ENCODE assay signal across 9 cellular contexts in genomic region chr19:17471410-17472125, GRCh38. TPM values are rescaled to one million over a fixed set of nuclear protein-coding genes. Genes with fewer than 3 reads are reported as not detected.
DNase-seq lines count a peak whose midpoint lies in the region; ATAC-seq and TF ChIP-seq lines count a peak whose summit lies in the region.
"Had no signal": no experiment of that assay in that cellular context is flagged by ENCODE, and none has a peak within 500 bp of the region (broad histone marks: within the 10 kb centered on the region; RNA-seq: fewer than 3 reads in every experiment).

No MANE protein-coding gene starts in this region.

- no peaks in the 10 kb centered on the region for H4K20me1 ChIP-seq in HCT116 (ENCODE audit: insufficient read depth)

- H3K9ac ChIP-seq in HCT116 (ENCODE audit: low read length): peak overlapping the region; percentile 82

- H3K27ac Mint-ChIP-seq in T-cell: peak overlapping the region; percentile 49 to 52

- TF ChIP-seq RAD21 in HCT116 (IDR thresholded peaks at IDR 0.05; ENCODE audit: low read depth): no peak

- H3K4me3 ChIP-seq in HCT116 (replicated peaks in 1 of 2; ENCODE audit: low read depth in 1 of 2, low read length in 2 of 2): peak overlapping the region; percentile 66 to 78
- peak overlapping the region; percentile 73 for H3K4me3 ChIP-seq in fibroblast of pulmonary artery (replicated peaks; ENCODE audit: low read depth, low read length)
- H3K4me3 ChIP-seq in skeletal muscle cell (ENCODE audit: low read depth, low read length): peak overlapping the region; percentile 67

- CTCF ChIA-PET in HCT116 (lab: Charles Lee) (interaction anchor here (1.1 kb wide), 1 partner anchor 31 kb away, joined by 3 read pairs; no protein-coding TSS in a partner anchor), T-cell (lab: Charles Lee) (interaction anchor here in 1 of 2 donors (0.6 kb wide), 1 partner anchor 13 kb away, joined by 3 read pairs; no protein-coding TSS in a partner anchor)

- H3K36me3 Mint-ChIP-seq in T-cell: no peaks in the 10 kb centered on the region

- ATAC-seq in HCT116 (no peak), T-cell (replicated peaks in 1 of 4) (no peak), GM18517 (IDR thresholded peaks at IDR 0.05; ENCODE audit: unreplicated experiment) (no peak), HG03521 (IDR thresholded peaks at IDR 0.05; ENCODE audit: unreplicated experiment) (no peak)

- peaks cover 10% of the 10 kb centered on the region; the same call in 1 of the 2 replicates for H3K79me2 ChIP-seq in HCT116 (ENCODE audit: insufficient read depth, low read length)

- H3K9me2 ChIP-seq in HCT116 (ENCODE audit: insufficient read depth): no peaks in the 10 kb centered on the region

- intact Hi-C loops in HCT116 (cut with micrococcal nuclease): no loop called here

- peaks cover 51 to 80% of the 10 kb centered on the region in 2 experiments for H3K4me1 ChIP-seq in HCT116 (ENCODE audit: control insufficient read depth in 1 of 2, insufficient read depth in 2 of 2, low read length in 2 of 2)

- no peaks in the 10 kb centered on the region for H3K27me3 Mint-ChIP-seq in T-cell

- TF ChIP-seq POLR2A in HCT116 (IDR thresholded peaks at IDR 0.05; ENCODE audit: borderline replicate concordance, extremely low read depth, insufficient read depth, insufficient read length): no peak

- DNase-seq in HCT116 (ENCODE audit: low read depth, low spot score) (no peak), T-cell (no peak), fibroblast of pulmonary artery (ENCODE audit: low read depth) (no peak), skeletal muscle cell (ENCODE audit: low read depth) (no peak), GM03348 (ENCODE audit: low spot score) (no peak), NCI-H1048 (lab: John Stamatoyannopoulos, UW) (no peak)
- DNase-seq: dermis blood vessel endothelial cell had no signal

- H3K27ac ChIP-seq in HCT116 (ENCODE audit: low read depth, low read length): no peak overlapping the region

- peak overlapping the region; percentile 98 for H3K4me2 ChIP-seq in HCT116 (ENCODE audit: low read length)

- H3K9me3 ChIP-seq in HCT116 (ENCODE audit: control insufficient read depth in 1 of 2, insufficient read depth in 1 of 2, low read depth in 1 of 2, low read length in 2 of 2): no peaks in the 10 kb centered on the region

- no peak overlapping the region for H2AFZ ChIP-seq in HCT116 (ENCODE audit: low read depth, low read length, poor library complexity, severe bottlenecking)

- POLR2A ChIA-PET in HCT116 (lab: Charles Lee): interaction anchor here (0.6 to 1.3 kb wide), 4 partner anchors 66 to 371 kb away, joined by 3 to 4 read pairs (median 4); partner anchors contain the start of gene BST2
- POLR2A ChIA-PET in T-cell (lab: Charles Lee): interaction anchor here in 1 of 2 donors (0.5 kb wide), 1 partner anchor 68 kb away, joined by 4 read pairs; no protein-coding TSS in a partner anchor

- no peaks in the 10 kb centered on the region for H3K27me3 ChIP-seq in HCT116 (ENCODE audit: insufficient read depth, low read length)

- H3K36me3 ChIP-seq in HCT116 (ENCODE audit: control insufficient read depth in 1 of 2, insufficient read depth in 2 of 2, low read length in 2 of 2): no peaks in the 10 kb centered on the region

- TF ChIP-seq CTCF in HCT116 (IDR thresholded peaks at IDR 0.05 in 2 of 3, conservative IDR thresholded peaks at IDR 0.05 in 1 of 3; ENCODE audit: borderline replicate concordance in 1 of 3, insufficient read depth in 1 of 3, low read depth in 2 of 3, low read length in 2 of 3) (no peak), fibroblast of pulmonary artery (IDR thresholded peaks at IDR 0.05; ENCODE audit: low read length, missing control alignments) (no peak)

- BruUV-seq in HCT116 (replicated peaks; lab: Mats Ljungman, UMichigan): TSS peak; percentile 47

- H3K4me1 Mint-ChIP-seq in T-cell: peaks cover 25 to 31% (median 27%) of the 10 kb centered on the region in 3 donors

- H3K9me3 Mint-ChIP-seq in T-cell: no peaks in the 10 kb centered on the region

- peak overlapping the region; percentile 92 to 98 (median 92) for H3K4me3 Mint-ChIP-seq in T-cell

- RAD21 ChIA-PET in HCT116 (lab: Charles Lee; ENCODE audit: low non-redundant PET in 1 of 2, low total read pairs in 2 of 2, uncharacterized antibody in 2 of 2, unreplicated experiment in 2 of 2): interaction anchor here in 1 of 2 experiments (0.6 kb wide), 1 partner anchor 215 kb away, joined by 4 read pairs; no protein-coding TSS in a partner anchor

TF ChIP-seq in HCT116, 20 proteins besides CTCF, POLR2A, EP300 and RAD21 (continues in another document):
- no peak for TF ChIP-seq ZBTB33 (IDR thresholded peaks at IDR 0.05; ENCODE audit: extremely low read depth, insufficient replicate concordance, low read length)
- no peak for TF ChIP-seq CBX3 (IDR thresholded peaks at IDR 0.05; ENCODE audit: low read depth)
- no peak for TF ChIP-seq ELF1 (IDR thresholded peaks at IDR 0.05; ENCODE audit: borderline replicate concordance, low read depth)
- TF ChIP-seq REST (IDR thresholded peaks at IDR 0.05; ENCODE audit: low read depth): no peak
- no peak for TF ChIP-seq CEBPB (IDR thresholded peaks at IDR 0.05; ENCODE audit: low read depth)
- no peak for TF ChIP-seq EGR1 (IDR thresholded peaks at IDR 0.05; ENCODE audit: low read depth)
- TF ChIP-seq TCF7L2 (IDR thresholded peaks at IDR 0.05; ENCODE audit: borderline replicate concordance, extremely low read depth, insufficient read depth, insufficient read length): no peak
- no peak for TF ChIP-seq FOSL1 (IDR thresholded peaks at IDR 0.05; ENCODE audit: low read depth)
- no peak for TF ChIP-seq EZH2 (IDR thresholded peaks at IDR 0.05)
- TF ChIP-seq ZFX (IDR thresholded peaks at IDR 0.05): no peak
- no peak for TF ChIP-seq ATF3 (IDR thresholded peaks at IDR 0.05)
- TF ChIP-seq, protein P1, sequence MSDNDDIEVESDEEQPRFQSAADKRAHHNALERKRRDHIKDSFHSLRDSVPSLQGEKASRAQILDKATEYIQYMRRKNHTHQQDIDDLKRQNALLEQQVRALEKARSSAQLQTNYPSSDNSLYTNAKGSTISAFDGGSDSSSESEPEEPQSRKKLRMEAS (IDR thresholded peaks at IDR 0.05): no peak
- no peak for TF ChIP-seq JUND (IDR thresholded peaks at IDR 0.05)
- no peak for TF ChIP-seq YY1 (IDR thresholded peaks at IDR 0.05; ENCODE audit: extremely low read depth, insufficient replicate concordance, low read depth, low read length)
- TF ChIP-seq ZNF274 (IDR thresholded peaks at IDR 0.05; ENCODE audit: low read depth, low read length): no peak
- TF ChIP-seq EZH2phosphoT487 (IDR thresholded peaks at IDR 0.05; ENCODE audit: borderline replicate concordance): no peak

RNA-seq across cellular contexts. Expression of gene SLC27A1, which starts 1.2 kb away (rescaled TPM):
- 22.5 TPM for total RNA-seq in HCT116 (2021; ENCODE audit: unreplicated experiment)
- polyA plus RNA-seq in HCT116 (2012): 24.3 and 24.5 TPM in 2 replicates
- 10 to 100 TPM in 3 of 5 donors, 1 to 10 TPM in 2; 5.9 to 13.3 (median 10.5) TPM for total RNA-seq in T-cell

RNA-seq across cellular contexts. Expression of gene NXNL1, which starts 10.8 kb away (rescaled TPM):
- total RNA-seq in HCT116 (2021; ENCODE audit: unreplicated experiment) (not detected), T-cell (not detected)
- not detected in 2 replicates for polyA plus RNA-seq in HCT116 (2012)
- total RNA-seq: dermis blood vessel endothelial cell had no signal

RNA-seq across cellular contexts. Expression of gene TMEM221, which starts 23.1 kb away (rescaled TPM):
- total RNA-seq in HCT116 (2021; ENCODE audit: unreplicated experiment) (3.4 TPM), T-cell (not detected)
- 3.6 and 3.7 TPM in 2 replicates for polyA plus RNA-seq in HCT116 (2012)
- total RNA-seq: dermis blood vessel endothelial cell had no signal

RNA-seq across cellular contexts. Expression of gene PGLS, which starts 39.9 kb away (rescaled TPM):
- 68.5 TPM for total RNA-seq in HCT116 (2021; ENCODE audit: unreplicated experiment)
- polyA plus RNA-seq in HCT116 (2012): 43.1 and 53.5 TPM in 2 replicates
- total RNA-seq in T-cell: 100 to 1,000 TPM in 1 of 5 donors, 10 to 100 TPM in 4; 46.2 to 103 (median 77.5) TPM

RNA-seq across cellular contexts. Expression of gene MVB12A, which starts 51.7 kb away (rescaled TPM):
- total RNA-seq in HCT116 (2021; ENCODE audit: unreplicated experiment) (91.7 TPM), T-cell (10 to 100 TPM; 21.0 to 41.4 (median 35.3) TPM)
- 86.6 and 101 TPM in 2 replicates for polyA plus RNA-seq in HCT116 (2012)
